Comparison of ENCODE assay signal across 10 cellular contexts in genomic region chr16:57358527-57359095, GRCh38. TPM values are rescaled to one million over a fixed set of nuclear protein-coding genes. Genes with fewer than 3 reads are reported as not detected.
DNase-seq lines count a peak whose midpoint lies in the region; ATAC-seq, FAIRE-seq and TF ChIP-seq lines count a peak whose summit lies in the region.
"Had no signal": no experiment of that assay in that cellular context is flagged by ENCODE, and none has a peak within 500 bp of the region (broad histone marks: within the 10 kb centered on the region; RNA-seq: fewer than 3 reads in every experiment).

A gene with protein sequence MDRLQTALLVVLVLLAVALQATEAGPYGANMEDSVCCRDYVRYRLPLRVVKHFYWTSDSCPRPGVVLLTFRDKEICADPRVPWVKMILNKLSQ (plus strand): TSS chr16:57358783. CDS start chr16:57358817, 34 bp downstream.

- no peaks in the 10 kb centered on the region for H3K9me3 ChIP-seq in Karpas-422 (ENCODE audit: low read length)
- H3K9me3 ChIP-seq in kidney (ENCODE audit: control insufficient read depth in 1 of 2, low read length in 2 of 2) = no peaks in the 10 kb centered on the region
- no peaks in the 10 kb centered on the region for H3K9me3 ChIP-seq in CD4-positive, alpha-beta T cell (ENCODE audit: control insufficient read depth, low read length)
- H3K9me3 ChIP-seq: neutrophil had no signal

- H3K27ac Mint-ChIP-seq in CD4-positive, alpha-beta T cell = no peak within 1 kb of the TSS

- intact Hi-C loops in kidney (cut with DNase I) = no loop called here
- intact Hi-C loops in CD4-positive, alpha-beta T cell (cut with DNase I, micrococcal nuclease) = no loop called here

- no peaks in the 10 kb centered on the region for H3K36me3 Mint-ChIP-seq in CD4-positive, alpha-beta T cell (ENCODE audit: low read depth)

- peak; percentile 97 for TF ChIP-seq POLR2A in GM12892 (IDR thresholded peaks at IDR 0.05; ENCODE audit: low read depth, low read length)

- H4K20me1 ChIP-seq in Karpas-422 (ENCODE audit: insufficient read depth, low read depth, low read length) = no peaks in the 10 kb centered on the region

- FAIRE-seq in GM12892 (lab: Jason Lieb, UNC) = no peak
- FAIRE-seq in kidney (lab: Jason Lieb, UNC) = no peak

- no peak within 1 kb of the TSS for H2AFZ ChIP-seq in Karpas-422 (ENCODE audit: low read length)

- H3K27me3 ChIP-seq in Karpas-422 (ENCODE audit: low read length) = no peaks in the 10 kb centered on the region
- H3K27me3 ChIP-seq in CD4-positive, alpha-beta T cell (ENCODE audit: control insufficient read depth, insufficient read depth, low read length) = no peaks in the 10 kb centered on the region

- H3K27ac ChIP-seq in Karpas-422 (ENCODE audit: low read length) = no peak within 1 kb of the TSS
- H3K27ac ChIP-seq in kidney (ENCODE audit: low read depth in 2 of 2, low read length in 2 of 2) = no peak within 1 kb of the TSS
- H3K27ac ChIP-seq in CD4-positive, alpha-beta T cell (ENCODE audit: low read depth, low read length) = no peak within 1 kb of the TSS
- H3K27ac ChIP-seq: neutrophil had no signal

- no peaks in the 10 kb centered on the region for H3K9me3 Mint-ChIP-seq in CD4-positive, alpha-beta T cell

- no peaks in the 10 kb centered on the region for H3K4me1 Mint-ChIP-seq in CD4-positive, alpha-beta T cell (ENCODE audit: low read depth)

- H3K4me3 Mint-ChIP-seq in CD4-positive, alpha-beta T cell = no peak within 1 kb of the TSS

- CTCF ChIA-PET in CD4-positive, alpha-beta T cell (lab: Charles Lee) = no interaction called here

- H3K9ac ChIP-seq in Karpas-422 (ENCODE audit: low read length) (no peak within 1 kb of the TSS), kidney (ENCODE audit: low read length in 2 of 2) (no peak within 1 kb of the TSS)

- ATAC-seq in GM19397 (IDR thresholded peaks at IDR 0.05; ENCODE audit: unreplicated experiment) = peak; percentile 48
- ATAC-seq in CD4-positive, alpha-beta T cell (ENCODE audit: poor library complexity) = no peak
- no peak for ATAC-seq in GM21528 (IDR thresholded peaks at IDR 0.05; ENCODE audit: low FRiP score, unreplicated experiment)

- H3K9me2 ChIP-seq in Karpas-422 (replicated peaks; ENCODE audit: insufficient read depth, low read length) = no peaks in the 10 kb centered on the region

- H3K27me3 Mint-ChIP-seq in CD4-positive, alpha-beta T cell = no peaks in the 10 kb centered on the region

- DNase-seq in GM12892 (ENCODE audit: insufficient read length) = no peak
- DNase-seq in Karpas-422 = peak; percentile 44
- peak; percentile 44 for DNase-seq in kidney
- DNase-seq in CD4-positive, alpha-beta T cell = no peak
- DNase-seq in NK-92 treated with Interleukin-12 subunit alpha and Interleukin-12 subunit beta, amount 100 ng/mL, for 24 hours (lab: John Stamatoyannopoulos, UW) = no peak
- DNase-seq in stimulated activated CD4-positive, alpha-beta T cell treated with anti-CD3 and anti-CD28 coated beads, Interleukin-4, amount 100 ng/mL, for 24 hours = no peak

- no peak within 1 kb of the TSS for H3K4me2 ChIP-seq in Karpas-422 (ENCODE audit: low read depth, low read length, poor library complexity, severe bottlenecking)

- no peak for TF ChIP-seq CTCF in kidney (IDR thresholded peaks at IDR 0.05; ENCODE audit: borderline replicate concordance, extremely low read depth, insufficient read depth)
- no peak for TF ChIP-seq CTCF in CD4-positive, alpha-beta T cell (IDR thresholded peaks at IDR 0.05)

- no peaks in the 10 kb centered on the region for H3K4me1 ChIP-seq in Karpas-422 (ENCODE audit: low read length)
- peaks cover 2 to 5% of the 10 kb centered on the region in 2 donors for H3K4me1 ChIP-seq in kidney (ENCODE audit: control insufficient read depth in 1 of 2, insufficient read depth in 1 of 2, low read depth in 1 of 2, low read length in 2 of 2)

- H3K79me2 ChIP-seq in Karpas-422 (ENCODE audit: low read length) = no peaks in the 10 kb centered on the region

- no peak within 1 kb of the TSS for H3K4me3 ChIP-seq in Karpas-422 (ENCODE audit: low read length)
- H3K4me3 ChIP-seq in kidney (ENCODE audit: low read length in 2 of 2) = no peak within 1 kb of the TSS

- H3K36me3 ChIP-seq in Karpas-422 (ENCODE audit: insufficient read depth, low read length) (no peaks in the 10 kb centered on the region), kidney (ENCODE audit: control insufficient read depth in 1 of 2, insufficient read depth in 2 of 2, low read length in 2 of 2) (no peaks in the 10 kb centered on the region)
- H3K36me3 ChIP-seq: neutrophil had no signal

- POLR2A ChIA-PET in CD4-positive, alpha-beta T cell (lab: Charles Lee) = no interaction called here

RNA-seq across cellular contexts. Expression of the gene that starts here (rescaled TPM):
- 920 TPM for polyA plus RNA-seq in GM12892 (2012; ENCODE audit: missing spikeins)
- total RNA-seq in Karpas-422 (2014; rRNA removed; shearing (Covaris generic); ENCODE audit: low replicate concordance) = not detected in 2 replicates
- 1.3 TPM for total RNA-seq in kidney
- not detected for polyA plus RNA-seq in kidney (ENCODE audit: insufficient read depth, low read depth, low replicate concordance)
- total RNA-seq in CD4-positive, alpha-beta T cell = not detected
- total RNA-seq: glomerular endothelial cell had no signal

Comparison
In these comparisons a context has a peak if more than half of its experiments do, and no peak if none do; other contexts are left out.
1. Peak in DNase-seq in Karpas-422; RNA of the gene not detected or under 1 TPM.